ENCODE assay signal across 20 cellular contexts in genomic region chr6:161507375-161507774, GRCh38.
"Had no signal": no experiment of that assay in that cellular context is flagged by ENCODE, and none has a peak within 500 bp of the region (broad histone marks: within the 10 kb centered on the region; RNA-seq: fewer than 3 reads in every experiment).

No MANE protein-coding gene starts in this region.

- ATAC-seq: HepG2, SK-N-SH treated with all-trans-retinoic acid at 6 μM for 48 hours had no signal

- H3K27ac ChIP-seq: RWPE1 had no signal

- DNase-seq: IMR-90, Karpas-422, KG1, MM.1S, NCI-H1092 treated with DMSO at 0.1 percent for 48 hours, NCI-H1436 treated with DMSO at 0.1 percent for 48 hours, NCI-H1694, NCI-H187 treated with DMSO at 0.1 percent for 48 hours, NCI-H2029 treated with DMSO at 0.1 percent for 48 hours, NCI-H2107, NCI-H2227 treated with DMSO at 0.1 percent for 48 hours, NCI-H446, NCI-H510A, NCI-H524 treated with DMSO at 0.1 percent for 48 hours, NCI-H69, NCI-H774, SHP77 had no signal
